25 cellular contexts compared by ENCODE assay signal in genomic region chr19:2856457-2857055, GRCh38. TPM values are rescaled to one million over a fixed set of nuclear protein-coding genes. Genes with fewer than 3 reads are reported as not detected.
DNase-seq lines count a peak whose midpoint lies in the region; ATAC-seq and TF ChIP-seq lines count a peak whose summit lies in the region.
"Had no signal": no experiment of that assay in that cellular context is flagged by ENCODE, and none has a peak within 500 bp of the region (broad histone marks: within the 10 kb centered on the region; RNA-seq: fewer than 3 reads in every experiment).

No MANE protein-coding gene starts in this region.

- H3K36me3 Mint-ChIP-seq in activated T-cell treated with anti-CD3 and anti-CD28 coated beads, Interleukin-2, amount 50 U/mL, for 72 hours (ENCODE audit: insufficient read depth in 2 of 2), result peaks cover 33 to 43% of the 10 kb centered on the region in 2 donors
- H3K36me3 Mint-ChIP-seq in CD8-positive, alpha-beta memory T cell, result peaks cover 24 to 40% (median 34%) of the 10 kb centered on the region in 3 donors
- H3K36me3 Mint-ChIP-seq in activated B cell treated with CpG ODN at 0.5 μM for 24 hours (ENCODE audit: low read depth), result peaks cover 46% of the 10 kb centered on the region
- peaks cover 17% of the 10 kb centered on the region for H3K36me3 Mint-ChIP-seq in effector memory CD8-positive, alpha-beta T cell (ENCODE audit: insufficient read depth)

- peaks cover 31% of the 10 kb centered on the region for H3K4me1 ChIP-seq in CD8-positive, alpha-beta memory T cell (ENCODE audit: insufficient read depth, low read length)
- H3K4me1 ChIP-seq: adrenal gland, SJSA1, tibial nerve had no signal

- no peak overlapping the region for H3K27ac ChIP-seq in CD8-positive, alpha-beta memory T cell (ENCODE audit: low read depth, low read length)
- no peak overlapping the region for H3K27ac ChIP-seq in brain microvascular endothelial cell
- H3K27ac ChIP-seq: adrenal gland, epithelial cell of prostate, SJSA1, tibial nerve had no signal

- TF ChIP-seq CTCF in activated B cell treated with CpG ODN at 0.5 μM for 24 hours (IDR thresholded peaks at IDR 0.05), result no peak
- no peak for TF ChIP-seq CTCF in brain microvascular endothelial cell (IDR thresholded peaks at IDR 0.05; ENCODE audit: low read depth, low read length, missing control alignments)

- POLR2A ChIA-PET in CD8-positive, alpha-beta memory T cell (lab: Charles Lee), result interaction anchor here (1.0 kb wide), 1 partner anchor 32 kb away, joined by 3 read pairs; no protein-coding TSS in a partner anchor
- POLR2A ChIA-PET in activated B cell treated with CpG ODN at 0.5 μM for 24 hours (lab: Charles Lee), result interaction anchor here (0.5 to 0.7 kb wide), 2 partner anchors 31 to 264 kb away, joined by 3 read pairs; no protein-coding TSS in a partner anchor

- H3K4me3 ChIP-seq in CD8-positive, alpha-beta memory T cell (ENCODE audit: low read length), result no peak overlapping the region
- no peak overlapping the region for H3K4me3 ChIP-seq in brain microvascular endothelial cell (ENCODE audit: low read depth, low read length)
- H3K4me3 ChIP-seq: adrenal gland, MG63, SJSA1, tibial nerve had no signal

- H3K4me3 Mint-ChIP-seq in activated T-cell treated with anti-CD3 and anti-CD28 coated beads, Interleukin-2, amount 50 U/mL, for 72 hours, result peak overlapping the region; percentile 10 to 13
- H3K4me3 Mint-ChIP-seq in CD8-positive, alpha-beta memory T cell, result peak overlapping the region in 6 of 7 donors; percentile 4 to 69 (median 44)
- H3K4me3 Mint-ChIP-seq in activated B cell treated with CpG ODN at 0.5 μM for 24 hours, result peak overlapping the region; percentile 1
- H3K4me3 Mint-ChIP-seq in effector memory CD8-positive, alpha-beta T cell, result no peak overlapping the region
- H3K4me3 Mint-ChIP-seq: activated T-helper 1 cell treated with anti-CD3 and anti-CD28 coated beads, Interleukin-12 subunit alpha, Interleukin-12 subunit beta, Interleukin-2, Interleukin-4 antibody, amounts not matched to agents 30 ng/mL and 10 ng/mL and 1 ng/mL, durations not matched to agents 14 hours and 24 hours and 36 hours; H9 had no signal

- H3K36me3 ChIP-seq in CD8-positive, alpha-beta memory T cell (ENCODE audit: insufficient read depth, low read length), result peaks cover 22% of the 10 kb centered on the region
- peaks cover 30% of the 10 kb centered on the region for H3K36me3 ChIP-seq in brain microvascular endothelial cell (replicated peaks)

- no peaks in the 10 kb centered on the region for H3K27me3 ChIP-seq in CD8-positive, alpha-beta memory T cell (ENCODE audit: insufficient read depth, low read length, poor library complexity, severe bottlenecking)
- H3K27me3 ChIP-seq in brain microvascular endothelial cell (replicated peaks), result no peaks in the 10 kb centered on the region
- H3K27me3 ChIP-seq: adrenal gland, MG63, SJSA1, tibial nerve had no signal

- H3K9me3 ChIP-seq in CD8-positive, alpha-beta memory T cell (ENCODE audit: low read length), result peaks cover 29% of the 10 kb centered on the region

- no peak for DNase-seq in activated T-cell treated with anti-CD3 and anti-CD28 coated beads, Interleukin-2, amount 50 U/mL, for 72 hours
- DNase-seq in activated T-cell treated with anti-CD3 and anti-CD28 coated beads for 4 hours (no peak), activated B cell treated with CpG ODN at 0.5 μM for 24 hours (no peak), epidermal melanocyte (ENCODE audit: insufficient read length, low spot score) (no peak), brain microvascular endothelial cell (no peak)
- peak in 2 of 5 donors; percentile 46 to 79 for DNase-seq in CD8-positive, alpha-beta memory T cell
- no peak for DNase-seq in effector memory CD8-positive, alpha-beta T cell
- DNase-seq: adrenal gland, DMS53, H9, MG63, NCI-H1105 treated with DMSO at 0.1 percent for 48 hours, NCI-H2029, NCI-H69, occipital lobe had no signal

- H3K27ac Mint-ChIP-seq in activated T-cell treated with anti-CD3 and anti-CD28 coated beads, Interleukin-2, amount 50 U/mL, for 72 hours, result no peak overlapping the region
- H3K27ac Mint-ChIP-seq in CD8-positive, alpha-beta memory T cell, result peak overlapping the region; percentile 27 to 91 (median 74)
- H3K27ac Mint-ChIP-seq in activated B cell treated with CpG ODN at 0.5 μM for 24 hours, result peak overlapping the region; percentile 59
- peak overlapping the region; percentile 1 to 16 for H3K27ac Mint-ChIP-seq in effector memory CD8-positive, alpha-beta T cell
- H3K27ac Mint-ChIP-seq: activated T-helper 1 cell treated with anti-CD3 and anti-CD28 coated beads, Interleukin-12 subunit alpha, Interleukin-12 subunit beta, Interleukin-2, Interleukin-4 antibody, amounts not matched to agents 30 ng/mL and 10 ng/mL and 1 ng/mL, durations not matched to agents 14 hours and 24 hours and 36 hours; H9 had no signal

- no peaks in the 10 kb centered on the region for H3K27me3 Mint-ChIP-seq in activated T-cell treated with anti-CD3 and anti-CD28 coated beads, Interleukin-2, amount 50 U/mL, for 72 hours (ENCODE audit: low read depth)
- no peaks in the 10 kb centered on the region for H3K27me3 Mint-ChIP-seq in CD8-positive, alpha-beta memory T cell
- H3K27me3 Mint-ChIP-seq in activated B cell treated with CpG ODN at 0.5 μM for 24 hours, result no peaks in the 10 kb centered on the region
- no peaks in the 10 kb centered on the region for H3K27me3 Mint-ChIP-seq in effector memory CD8-positive, alpha-beta T cell

- intact Hi-C loops in activated B cell treated with CpG ODN at 0.5 μM for 24 hours (cut with micrococcal nuclease), result no loop called here

- in situ Hi-C loops in brain microvascular endothelial cell (cut with HindIII; ENCODE audit: low pct_ligation_motif_present, low sequenced_read_pairs), result no loop called here

- peaks cover 14 to 25% of the 10 kb centered on the region in 2 donors for H3K9me3 Mint-ChIP-seq in activated T-cell treated with anti-CD3 and anti-CD28 coated beads, Interleukin-2, amount 50 U/mL, for 72 hours
- H3K9me3 Mint-ChIP-seq in CD8-positive, alpha-beta memory T cell, result peaks cover 18 to 50% (median 40%) of the 10 kb centered on the region in 5 donors
- H3K9me3 Mint-ChIP-seq in activated B cell treated with CpG ODN at 0.5 μM for 24 hours, result peaks cover 31% of the 10 kb centered on the region
- H3K9me3 Mint-ChIP-seq in effector memory CD8-positive, alpha-beta T cell, result peaks cover 0 to 2% of the 10 kb centered on the region in 2 donors

- CTCF ChIA-PET in CD8-positive, alpha-beta memory T cell (lab: Charles Lee), result no interaction called here
- CTCF ChIA-PET in activated B cell treated with CpG ODN at 0.5 μM for 24 hours (lab: Charles Lee), result interaction anchor here (1.0 kb wide), 1 partner anchor 28 kb away, joined by 3 read pairs; no protein-coding TSS in a partner anchor

- ATAC-seq in activated T-cell treated with anti-CD3 and anti-CD28 coated beads, Interleukin-2, amount 50 U/mL, for 72 hours (replicated peaks in 1 of 2), result no peak
- ATAC-seq in activated B cell treated with CpG ODN at 0.5 μM for 24 hours (ENCODE audit: low read depth) (no peak), HG03432 (IDR thresholded peaks at IDR 0.05; ENCODE audit: unreplicated experiment) (no peak)
- peak; percentile 61 for ATAC-seq in effector memory CD8-positive, alpha-beta T cell (replicated peaks)

- H3K4me1 Mint-ChIP-seq in activated T-cell treated with anti-CD3 and anti-CD28 coated beads, Interleukin-2, amount 50 U/mL, for 72 hours (ENCODE audit: low read depth), result peaks cover 12% of the 10 kb centered on the region
- H3K4me1 Mint-ChIP-seq in CD8-positive, alpha-beta memory T cell, result peaks cover 14 to 22% (median 21%) of the 10 kb centered on the region in 3 donors
- H3K4me1 Mint-ChIP-seq in activated B cell treated with CpG ODN at 0.5 μM for 24 hours, result peaks cover 14% of the 10 kb centered on the region
- peaks cover 4 to 11% of the 10 kb centered on the region in 2 donors for H3K4me1 Mint-ChIP-seq in effector memory CD8-positive, alpha-beta T cell (ENCODE audit: low read depth in 2 of 2)
- H3K4me1 Mint-ChIP-seq: H9 had no signal

RNA-seq across cellular contexts. Expression of gene ZNF556, which starts 10.6 kb away (rescaled TPM):
- total RNA-seq in activated T-cell treated with anti-CD3 and anti-CD28 coated beads, Interleukin-2, amount 50 U/mL, for 72 hours, result under 1 TPM in 1 of 2 donors, not detected in 1; 0.10 TPM
- total RNA-seq in CD8-positive, alpha-beta memory T cell, result not detected
- polyA plus RNA-seq in CD8-positive, alpha-beta memory T cell, result not detected
- total RNA-seq in activated B cell treated with CpG ODN at 0.5 μM for 24 hours, result not detected in 2 replicates
- total RNA-seq: A673; activated CD8-positive, alpha-beta memory T cell treated with anti-CD3 and anti-CD28 coated beads for 36 hours; activated T-helper 1 cell treated with anti-CD3 and anti-CD28 coated beads, Interleukin-12 subunit alpha, Interleukin-12 subunit beta, Interleukin-2, Interleukin-4 antibody, amounts not matched to agents 30 ng/mL and 10 ng/mL and 1 ng/mL, durations not matched to agents 14 hours and 24 hours and 36 hours; glomerular endothelial cell; H9; mesenteric fat pad; pulmonary artery endothelial cell had no signal

RNA-seq across cellular contexts. Expression of gene ZNF555, which starts 15.3 kb away (rescaled TPM):
- 1 to 10 TPM; 4.6 to 4.8 TPM for total RNA-seq in activated T-cell treated with anti-CD3 and anti-CD28 coated beads, Interleukin-2, amount 50 U/mL, for 72 hours
- 1 to 10 TPM; 2.5 to 3.0 TPM for total RNA-seq in CD8-positive, alpha-beta memory T cell
- 4.5 TPM for polyA plus RNA-seq in CD8-positive, alpha-beta memory T cell
- total RNA-seq in activated B cell treated with CpG ODN at 0.5 μM for 24 hours, result 7.4 and 8.4 TPM in 2 replicates

RNA-seq across cellular contexts. Expression of gene ZNF554, which starts 36.9 kb away (rescaled TPM):
- 1 to 10 TPM; 4.3 to 4.5 TPM for total RNA-seq in activated T-cell treated with anti-CD3 and anti-CD28 coated beads, Interleukin-2, amount 50 U/mL, for 72 hours
- 1 to 10 TPM; 2.1 to 2.3 TPM for total RNA-seq in CD8-positive, alpha-beta memory T cell
- 5.7 TPM for polyA plus RNA-seq in CD8-positive, alpha-beta memory T cell
- total RNA-seq in activated B cell treated with CpG ODN at 0.5 μM for 24 hours, result 2.7 and 3.1 TPM in 2 replicates

RNA-seq across cellular contexts. Expression of gene ZNF57, which starts 44.2 kb away (rescaled TPM):
- total RNA-seq in activated T-cell treated with anti-CD3 and anti-CD28 coated beads, Interleukin-2, amount 50 U/mL, for 72 hours, result 1 to 10 TPM; 6.2 to 7.6 TPM
- total RNA-seq in CD8-positive, alpha-beta memory T cell, result 1 to 10 TPM; 4.4 TPM
- polyA plus RNA-seq in CD8-positive, alpha-beta memory T cell, result 3.2 TPM
- total RNA-seq in activated B cell treated with CpG ODN at 0.5 μM for 24 hours, result 4.6 and 5.3 TPM in 2 replicates

Comparison
In these comparisons a context has a peak if more than half of its experiments do, and no peak if none do; other contexts are left out.
1. H3K4me3 Mint-ChIP-seq: peak in activated T-cell treated with anti-CD3 and anti-CD28 coated beads, Interleukin-2, amount 50 U/mL, for 72 hours (2 of 2), CD8-positive, alpha-beta memory T cell (6 of 7) and activated B cell treated with CpG ODN at 0.5 μM for 24 hours (single experiment); none in effector memory CD8-positive, alpha-beta T cell (0 of 2).